ENCODE assay signal across 31 cellular contexts in the genomic region with DNA sequence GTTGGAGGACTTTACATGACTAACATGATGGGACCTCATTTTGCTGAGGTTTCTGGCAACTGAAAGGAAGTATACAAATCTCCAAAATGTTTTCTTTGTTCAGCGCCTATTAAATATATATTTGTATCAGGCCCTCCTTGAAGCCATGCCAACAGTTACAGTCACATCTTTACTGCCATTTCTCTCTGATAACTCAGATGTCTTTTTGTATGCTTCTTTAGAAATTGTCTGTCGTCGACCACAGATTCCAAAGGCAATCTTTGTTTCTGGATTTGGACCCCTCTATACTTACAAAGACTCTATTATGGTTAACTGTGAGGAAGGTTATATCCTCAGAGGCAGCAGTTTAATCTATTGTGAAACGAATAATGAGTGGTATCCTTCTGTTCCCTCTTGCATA.
"Had no signal": no experiment of that assay in that cellular context is flagged by ENCODE, and none has a peak within 500 bp of the region (broad histone marks: within the 10 kb centered on the region; RNA-seq: fewer than 3 reads in every experiment).

No MANE protein-coding gene starts in this region.

- H3K4me3 Mint-ChIP-seq: mesothelial cell of epicardium; natural killer cell; nephron progenitor cell; neural progenitor cell; stimulated activated memory B cell treated with anti-CD40 and anti-IgM and Interleukin-4, amounts not matched to agents 10 μg/mL and 1 μg/mL and 100 μg/mL, for 72 hours; stimulated activated naive CD8-positive, alpha-beta T cell treated with anti-CD3 and anti-CD28 coated beads, Interleukin-15, amount 100 ng/mL, for 72 hours had no signal

- FAIRE-seq: keratinocyte had no signal

- H3K4me3 ChIP-seq: lower lobe of right lung, neural progenitor cell, right atrium auricular region, right lobe of liver, smooth muscle cell, tibial nerve, upper lobe of left lung, vagina had no signal

- H2AFZ ChIP-seq: neural progenitor cell, parathyroid adenoma had no signal

- H3K4me1 ChIP-seq: parathyroid adenoma, right atrium auricular region, right lobe of liver, tibial nerve, vagina had no signal

- H3K9me3 Mint-ChIP-seq: natural killer cell, neural progenitor cell had no signal

- DNase-seq: hippocampal formation; kidney glomerular epithelial cell; left cardiac atrium; left ventricle myocardium superior; lower lobe of right lung; mammary epithelial cell; mesendoderm; natural killer cell; nephron progenitor cell; occipital lobe; right lobe of liver; stimulated activated CD4-positive, alpha-beta T cell treated with anti-CD3 and anti-CD28 coated beads, Interleukin-1b, Interleukin-23, amount 100 ng/mL, for 48 hours; stimulated activated CD4-positive, alpha-beta T cell treated with anti-CD3 and anti-CD28 coated beads, Interleukin-2, amount 100 ng/mL, for 48 hours; stimulated activated CD4-positive, alpha-beta T cell treated with anti-CD3 and anti-CD28 coated beads, Interleukin-4, amount 100 ng/mL, for 4 hours; stimulated activated CD8-positive, alpha-beta memory T cell treated with anti-CD3 and anti-CD28 coated beads, Interleukin-4, amount 100 ng/mL, for 48 hours; stimulated activated naive CD4-positive, alpha-beta T cell treated with Interleukin-2 at 50 U/mL for 16 hours; stimulated activated naive CD8-positive, alpha-beta T cell treated with anti-CD3 and anti-CD28 coated beads, Interleukin-15, amount 100 ng/mL, for 72 hours; substantia nigra had no signal

- H3K79me2 ChIP-seq: parathyroid adenoma had no signal

- H3K36me3 ChIP-seq: lower lobe of right lung, neural progenitor cell, neutrophil, right atrium auricular region, right lobe of liver, tibial nerve, upper lobe of left lung, vagina had no signal

- H3K36me3 Mint-ChIP-seq: mesothelial cell of epicardium; naive B cell; natural killer cell; neural progenitor cell; stimulated activated memory B cell treated with anti-CD40 and anti-IgM and Interleukin-4, amounts not matched to agents 10 μg/mL and 1 μg/mL and 100 μg/mL, for 72 hours had no signal

- ATAC-seq: left lobe of liver; left ventricle myocardium superior; natural killer cell; stimulated activated memory B cell treated with anti-CD40 and anti-IgM and Interleukin-4, amounts not matched to agents 10 μg/mL and 1 μg/mL and 100 μg/mL, for 72 hours; stimulated activated naive CD8-positive, alpha-beta T cell treated with anti-CD3 and anti-CD28 coated beads, Interleukin-15, amount 100 ng/mL, for 72 hours had no signal

- H3K27ac Mint-ChIP-seq: mesothelial cell of epicardium; natural killer cell; nephron progenitor cell; neural progenitor cell; stimulated activated naive CD8-positive, alpha-beta T cell treated with anti-CD3 and anti-CD28 coated beads, Interleukin-15, amount 100 ng/mL, for 72 hours had no signal

- H3K4me2 ChIP-seq: neural progenitor cell, smooth muscle cell had no signal

- H3K9me3 ChIP-seq: lower lobe of right lung, neutrophil, right atrium auricular region, right lobe of liver, tibial nerve, upper lobe of left lung, vagina had no signal

- H3K27me3 Mint-ChIP-seq: stimulated activated memory B cell treated with anti-CD40 and anti-IgM and Interleukin-4, amounts not matched to agents 10 μg/mL and 1 μg/mL and 100 μg/mL, for 72 hours had no signal

- H3K27ac ChIP-seq: lower lobe of right lung, neural progenitor cell, neutrophil, parathyroid adenoma, right atrium auricular region, right lobe of liver, tibial nerve, upper lobe of left lung, vagina had no signal

- H3K4me1 Mint-ChIP-seq: mesothelial cell of epicardium, natural killer cell had no signal

- H3K9ac ChIP-seq: neural progenitor cell, parathyroid adenoma had no signal

- H3K27me3 ChIP-seq: neural progenitor cell, neutrophil, right atrium auricular region, right lobe of liver, tibial nerve, upper lobe of left lung, vagina had no signal
